ENCODE assay signal across 8 cellular contexts in genomic region chr7:50661345-50662058, GRCh38.
DNase-seq lines count a peak whose midpoint lies in the region; ATAC-seq and TF ChIP-seq lines count a peak whose summit lies in the region.

No MANE protein-coding gene starts in this region.

- no peak for TF ChIP-seq EP300 in gastroesophageal sphincter (IDR thresholded peaks at IDR 0.05)

- no peaks in the 10 kb centered on the region for H3K36me3 ChIP-seq in CD4-positive, alpha-beta memory T cell (ENCODE audit: insufficient read depth, low read length)
- H3K36me3 ChIP-seq in gastroesophageal sphincter, result peaks cover 0 to 38% of the 10 kb centered on the region in 2 donors

- peaks cover 47 to 71% (median 55%) of the 10 kb centered on the region in 4 donors for H3K4me1 Mint-ChIP-seq in CD4-positive, alpha-beta memory T cell
- peaks cover 60% of the 10 kb centered on the region for H3K4me1 Mint-ChIP-seq in activated T-helper 1 cell treated with anti-CD3 and anti-CD28 coated beads, Interleukin-12 subunit alpha, Interleukin-12 subunit beta, Interleukin-2, Interleukin-4 antibody, amounts not matched to agents 30 ng/mL and 10 ng/mL and 1 ng/mL, durations not matched to agents 14 hours and 24 hours and 36 hours (ENCODE audit: low read depth)
- no peaks in the 10 kb centered on the region for H3K4me1 Mint-ChIP-seq in glutamatergic neuron (ENCODE audit: low read depth, unreplicated experiment)

- H3K27me3 ChIP-seq in CD4-positive, alpha-beta memory T cell (ENCODE audit: insufficient read depth, low read length), result no peaks in the 10 kb centered on the region
- H3K27me3 ChIP-seq in gastroesophageal sphincter, result no peaks in the 10 kb centered on the region

- TF ChIP-seq POLR2A in gastroesophageal sphincter (IDR thresholded peaks at IDR 0.05), result no peak

- H3K36me3 Mint-ChIP-seq in CD4-positive, alpha-beta memory T cell, result no peaks in the 10 kb centered on the region
- H3K36me3 Mint-ChIP-seq in activated T-helper 1 cell treated with anti-CD3 and anti-CD28 coated beads, Interleukin-12 subunit alpha, Interleukin-12 subunit beta, Interleukin-2, Interleukin-4 antibody, amounts not matched to agents 30 ng/mL and 10 ng/mL and 1 ng/mL, durations not matched to agents 14 hours and 24 hours and 36 hours (ENCODE audit: low read depth), result no peaks in the 10 kb centered on the region
- no peaks in the 10 kb centered on the region for H3K36me3 Mint-ChIP-seq in glutamatergic neuron (ENCODE audit: unreplicated experiment)

- ATAC-seq in GM19395 (IDR thresholded peaks at IDR 0.05; ENCODE audit: unreplicated experiment) (peak; percentile 59), HG03196 (IDR thresholded peaks at IDR 0.05; ENCODE audit: unreplicated experiment) (peak; percentile 46), gastroesophageal sphincter (no peak)

- intact Hi-C loops in CD4-positive, alpha-beta memory T cell (cut with micrococcal nuclease), result loop anchor here (5.0 kb wide), 1 partner anchor 49 kb away; no protein-coding TSS in a partner anchor
- intact Hi-C loops in activated T-helper 1 cell treated with anti-CD3 and anti-CD28 coated beads, Interleukin-12 subunit alpha, Interleukin-12 subunit beta, Interleukin-2, Interleukin-4 antibody, amounts not matched to agents 30 ng/mL and 10 ng/mL and 1 ng/mL, durations not matched to agents 14 hours and 24 hours and 36 hours (cut with micrococcal nuclease), result loop anchor here (2.0 to 5.0 kb wide), 5 partner anchors 79 to 461 kb away; no protein-coding TSS in a partner anchor

- peaks cover 0 to 3% (median 0%) of the 10 kb centered on the region in 8 donors for H3K9me3 Mint-ChIP-seq in CD4-positive, alpha-beta memory T cell
- no peaks in the 10 kb centered on the region for H3K9me3 Mint-ChIP-seq in activated T-helper 1 cell treated with anti-CD3 and anti-CD28 coated beads, Interleukin-12 subunit alpha, Interleukin-12 subunit beta, Interleukin-2, Interleukin-4 antibody, amounts not matched to agents 30 ng/mL and 10 ng/mL and 1 ng/mL, durations not matched to agents 14 hours and 24 hours and 36 hours
- peaks cover 8% of the 10 kb centered on the region for H3K9me3 Mint-ChIP-seq in glutamatergic neuron (ENCODE audit: unreplicated experiment)

- H3K27ac Mint-ChIP-seq in CD4-positive, alpha-beta memory T cell, result peak overlapping the region; percentile 50 to 95 (median 86)
- peak overlapping the region; percentile 50 for H3K27ac Mint-ChIP-seq in activated T-helper 1 cell treated with anti-CD3 and anti-CD28 coated beads, Interleukin-12 subunit alpha, Interleukin-12 subunit beta, Interleukin-2, Interleukin-4 antibody, amounts not matched to agents 30 ng/mL and 10 ng/mL and 1 ng/mL, durations not matched to agents 14 hours and 24 hours and 36 hours
- no peak overlapping the region for H3K27ac Mint-ChIP-seq in glutamatergic neuron (ENCODE audit: unreplicated experiment)

- POLR2A ChIA-PET in CD4-positive, alpha-beta memory T cell (lab: Charles Lee; ENCODE audit: partially characterized antibody), result interaction anchor here (0.5 to 3.0 kb wide), 9 partner anchors 10 to 592 kb away, joined by 3 to 11 read pairs (median 5); partner anchors contain the start of gene FIGNL1

- CTCF ChIA-PET in CD4-positive, alpha-beta memory T cell (lab: Charles Lee; ENCODE audit: partially characterized antibody), result interaction anchor here (0.9 to 4.2 kb wide), 10 partner anchors 11 to 193 kb away, joined by 3 to 31 read pairs (median 4); no protein-coding TSS in a partner anchor

- peak overlapping the region; percentile 7 to 28 for H3K4me3 ChIP-seq in CD4-positive, alpha-beta memory T cell (ENCODE audit: low read length in 2 of 2)
- no peak overlapping the region for H3K4me3 ChIP-seq in gastroesophageal sphincter

- H3K4me1 ChIP-seq in CD4-positive, alpha-beta memory T cell (ENCODE audit: insufficient read depth, low read length), result peaks cover 62% of the 10 kb centered on the region
- peaks cover 7 to 78% (median 34%) of the 10 kb centered on the region in 3 donors for H3K4me1 ChIP-seq in gastroesophageal sphincter

- no peak for DNase-seq in CD4-positive, alpha-beta memory T cell
- no peak for DNase-seq in activated T-helper 1 cell treated with anti-CD3 and anti-CD28 coated beads, Interleukin-12 subunit alpha, Interleukin-12 subunit beta, Interleukin-2, Interleukin-4 antibody, amounts not matched to agents 30 ng/mL and 10 ng/mL and 1 ng/mL, durations not matched to agents 14 hours and 24 hours and 36 hours (ENCODE audit: low spot score)
- DNase-seq in glutamatergic neuron, result no peak
- DNase-seq in stimulated activated CD4-positive, alpha-beta T cell treated with anti-CD3 and anti-CD28 coated beads, Interleukin-4, amount 100 ng/mL, for 24 hours, result no peak
- DNase-seq in superior temporal gyrus (ENCODE audit: extremely low spot score), result no peak

- no peaks in the 10 kb centered on the region for H3K27me3 Mint-ChIP-seq in CD4-positive, alpha-beta memory T cell
- H3K27me3 Mint-ChIP-seq in activated T-helper 1 cell treated with anti-CD3 and anti-CD28 coated beads, Interleukin-12 subunit alpha, Interleukin-12 subunit beta, Interleukin-2, Interleukin-4 antibody, amounts not matched to agents 30 ng/mL and 10 ng/mL and 1 ng/mL, durations not matched to agents 14 hours and 24 hours and 36 hours (ENCODE audit: insufficient read depth), result peaks cover 8% of the 10 kb centered on the region
- H3K27me3 Mint-ChIP-seq in glutamatergic neuron (ENCODE audit: unreplicated experiment), result peaks cover 5% of the 10 kb centered on the region

- H3K9me3 ChIP-seq in CD4-positive, alpha-beta memory T cell (ENCODE audit: control insufficient read depth in 1 of 2, low read length in 2 of 2), result no peaks in the 10 kb centered on the region
- H3K9me3 ChIP-seq in gastroesophageal sphincter, result no peaks in the 10 kb centered on the region

- peak overlapping the region; percentile 58 to 95 (median 92) for H3K4me3 Mint-ChIP-seq in CD4-positive, alpha-beta memory T cell
- peak overlapping the region; percentile 22 for H3K4me3 Mint-ChIP-seq in activated T-helper 1 cell treated with anti-CD3 and anti-CD28 coated beads, Interleukin-12 subunit alpha, Interleukin-12 subunit beta, Interleukin-2, Interleukin-4 antibody, amounts not matched to agents 30 ng/mL and 10 ng/mL and 1 ng/mL, durations not matched to agents 14 hours and 24 hours and 36 hours
- H3K4me3 Mint-ChIP-seq in glutamatergic neuron (ENCODE audit: unreplicated experiment), result no peak overlapping the region

- 48 to 50% methylated on average over 4 to 8 of the region's 10 CpGs for WGBS in gastroesophageal sphincter (ENCODE audit: low coverage in 1 of 2), 2 donors

- H3K27ac ChIP-seq in CD4-positive, alpha-beta memory T cell (ENCODE audit: low read depth, low read length), result no peak overlapping the region
- peak overlapping the region in 2 of 4 donors; percentile 1 to 19 for H3K27ac ChIP-seq in gastroesophageal sphincter

- no peak for TF ChIP-seq CTCF in gastroesophageal sphincter (IDR thresholded peaks at IDR 0.05)
- TF ChIP-seq CTCF in glutamatergic neuron (IDR thresholded peaks at IDR 0.05; ENCODE audit: partially characterized antibody, unreplicated experiment), result no peak

Comparison
In these comparisons a context has a peak if more than half of its experiments do, and no peak if none do; other contexts are left out.
1. H3K4me3 ChIP-seq: peak in CD4-positive, alpha-beta memory T cell (2 of 2); none in gastroesophageal sphincter (0 of 2).